Comparison of ENCODE assay signal across 16 cellular contexts in the genomic region with DNA sequence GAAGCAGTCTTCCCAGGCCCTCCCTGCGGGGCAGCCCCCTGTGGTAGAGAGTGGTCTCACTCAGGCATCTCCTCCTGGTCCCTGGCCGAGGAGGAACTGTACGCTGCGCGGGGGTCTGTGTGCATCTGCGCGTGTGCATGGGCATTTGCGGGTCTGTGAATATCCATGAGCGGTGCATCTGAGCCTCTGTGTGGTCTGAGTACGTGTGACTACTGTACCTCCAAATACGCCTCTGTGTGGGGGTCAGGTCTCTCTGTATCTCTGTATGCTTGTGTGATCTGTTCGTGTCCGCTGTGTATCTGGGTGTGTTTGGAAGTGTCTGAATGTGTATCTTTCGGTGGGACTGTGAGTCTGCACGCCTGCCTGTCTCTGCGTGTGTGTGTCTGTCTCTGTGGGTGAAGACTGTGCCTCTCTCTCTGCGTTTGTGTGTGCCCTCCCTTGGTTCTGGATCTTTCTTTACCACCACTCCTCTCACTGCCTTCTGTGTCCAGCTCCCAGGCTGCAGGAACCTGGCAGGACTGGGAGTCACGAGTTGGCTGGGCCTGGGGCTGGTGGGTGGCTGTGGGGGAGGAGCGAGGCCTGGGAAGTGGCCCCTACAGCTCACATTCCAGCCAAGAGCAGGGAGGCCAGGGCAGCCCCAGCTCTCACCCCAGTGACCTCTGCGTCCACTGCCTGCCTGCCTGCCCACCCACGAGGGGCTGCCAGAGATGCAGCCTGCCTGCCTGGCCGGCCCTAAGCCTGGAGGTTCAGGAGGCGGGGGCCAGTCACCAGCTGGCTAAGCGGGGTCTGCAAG. TPM values are rescaled to one million over a fixed set of nuclear protein-coding genes. Genes with fewer than 3 reads are reported as not detected.
DNase-seq lines count a peak whose midpoint lies in the region; ATAC-seq lines count a peak whose summit lies in the region.
"Had no signal": no experiment of that assay in that cellular context is flagged by ENCODE, and none has a peak within 500 bp of the region (broad histone marks: within the 10 kb centered on the region; RNA-seq: fewer than 3 reads in every experiment).

No MANE protein-coding gene starts in this region.

- peak overlapping the region; percentile 89 for H4K8ac ChIP-seq in mesenchymal stem cell (ENCODE audit: low read length)

- H2BK12ac ChIP-seq in mesenchymal stem cell (ENCODE audit: low read length in 2 of 2) = peak overlapping the region; percentile 42 to 49

- H3K27me3 Mint-ChIP-seq in activated naive CD4-positive, alpha-beta T cell treated with anti-CD3 and anti-CD28 coated beads, Interleukin-2, amount 50 U/mL, for 24 hours = no peaks in the 10 kb centered on the region
- peaks cover 10% of the 10 kb centered on the region for H3K27me3 Mint-ChIP-seq in activated naive CD4-positive, alpha-beta T cell treated with anti-CD3 and anti-CD28 coated beads for 36 hours (ENCODE audit: low read depth)
- H3K27me3 Mint-ChIP-seq in activated T-helper 17 cell treated with anti-CD3 and anti-CD28 coated beads, Interleukin-2, amount 50 U/mL, for 72 hours = peaks cover 4% of the 10 kb centered on the region
- H3K27me3 Mint-ChIP-seq in stimulated activated naive B cell treated with anti-CD40 and anti-IgM and Interleukin-4, amounts not matched to agents 10 μg/mL and 1 μg/mL and 100 μg/mL, for 72 hours = peaks cover 17 to 26% of the 10 kb centered on the region in 2 donors

- no peaks in the 10 kb centered on the region for H3K4me1 Mint-ChIP-seq in activated naive CD4-positive, alpha-beta T cell treated with anti-CD3 and anti-CD28 coated beads, Interleukin-2, amount 50 U/mL, for 24 hours
- no peaks in the 10 kb centered on the region for H3K4me1 Mint-ChIP-seq in activated naive CD4-positive, alpha-beta T cell treated with anti-CD3 and anti-CD28 coated beads for 36 hours (ENCODE audit: low read depth)
- peaks cover 4% of the 10 kb centered on the region for H3K4me1 Mint-ChIP-seq in activated T-helper 17 cell treated with anti-CD3 and anti-CD28 coated beads, Interleukin-2, amount 50 U/mL, for 72 hours
- peaks cover 2 to 5% of the 10 kb centered on the region in 2 donors for H3K4me1 Mint-ChIP-seq in stimulated activated naive B cell treated with anti-CD40 and anti-IgM and Interleukin-4, amounts not matched to agents 10 μg/mL and 1 μg/mL and 100 μg/mL, for 72 hours
- H3K4me1 Mint-ChIP-seq: activated CD4-positive, alpha-beta T cell treated with anti-CD3 and anti-CD28 coated beads, Interleukin-2, amount 10 ng/mL, durations not matched to agents 7 days and 5 days had no signal

- no peak overlapping the region for H2BK120ac ChIP-seq in mesenchymal stem cell (ENCODE audit: low read depth, low read length)

- no peak overlapping the region for H2AK5ac ChIP-seq in mesenchymal stem cell (ENCODE audit: low read length, severe bottlenecking)

- no peak overlapping the region for H3K14ac ChIP-seq in mesenchymal stem cell (ENCODE audit: low read length in 2 of 2)

- no peak for ATAC-seq in activated T-helper 17 cell treated with anti-CD3 and anti-CD28 coated beads, Interleukin-2, amount 50 U/mL, for 72 hours (replicated peaks)
- no peak for ATAC-seq in stimulated activated naive B cell treated with anti-CD40 and anti-IgM and Interleukin-4, amounts not matched to agents 10 μg/mL and 1 μg/mL and 100 μg/mL, for 72 hours (replicated peaks)
- ATAC-seq in HG03135 (IDR thresholded peaks at IDR 0.05; ENCODE audit: unreplicated experiment) (no peak), HG03571 (IDR thresholded peaks at IDR 0.05; ENCODE audit: unreplicated experiment) (no peak)

- H3K36me3 ChIP-seq in mesenchymal stem cell (ENCODE audit: control insufficient read depth in 1 of 2, insufficient read depth in 2 of 2, low read depth in 1 of 2, low read length in 2 of 2) = peaks cover 0 to 7% of the 10 kb centered on the region in 2 experiments
- H3K36me3 ChIP-seq: left lung had no signal

- no peak overlapping the region for H3K4me2 ChIP-seq in mesenchymal stem cell (ENCODE audit: low read length, poor library complexity, severe bottlenecking)

- no peak overlapping the region for H2AFZ ChIP-seq in mesenchymal stem cell (ENCODE audit: low read depth, low read length)

- intact Hi-C loops in activated naive CD4-positive, alpha-beta T cell treated with anti-CD3 and anti-CD28 coated beads for 36 hours (cut with micrococcal nuclease) = no loop called here

- CTCF ChIA-PET in activated naive CD4-positive, alpha-beta T cell treated with anti-CD3 and anti-CD28 coated beads for 36 hours (lab: Charles Lee) = interaction anchor here (0.8 to 1.4 kb wide), 2 partner anchors 14 to 132 kb away, joined by 3 to 4 read pairs; no protein-coding TSS in a partner anchor

- DNase-seq in activated naive CD4-positive, alpha-beta T cell treated with anti-CD3 and anti-CD28 coated beads for 36 hours = no peak
- DNase-seq in mesenchymal stem cell (no peak), MV-4-11 (lab: John Stamatoyannopoulos, UW) (no peak)
- DNase-seq in stimulated activated naive B cell treated with anti-CD40 and anti-IgM and Interleukin-4, amounts not matched to agents 10 μg/mL and 1 μg/mL and 100 μg/mL, for 72 hours = no peak
- DNase-seq: activated CD4-positive, alpha-beta T cell treated with anti-CD3 and anti-CD28 coated beads, Interleukin-2, amount 10 ng/mL, durations not matched to agents 7 days and 5 days; activated gamma-delta T cell treated with Interleukin-2 at 50 U/mL for 16 hours; central memory CD4-positive, alpha-beta T cell; NCI-H226; stimulated activated CD4-positive, alpha-beta T cell treated with anti-CD3 and anti-CD28 coated beads, Interleukin-1b, Interleukin-23, amount 100 ng/mL, for 48 hours had no signal

- H3K79me1 ChIP-seq in mesenchymal stem cell (replicated peaks; ENCODE audit: low read length, poor library complexity, severe bottlenecking) = peaks cover 4% of the 10 kb centered on the region

- H3K9me3 ChIP-seq in mesenchymal stem cell (ENCODE audit: control insufficient read depth, low read length) = no peaks in the 10 kb centered on the region
- H3K9me3 ChIP-seq: left lung had no signal

- no peak overlapping the region for H3K4me3 ChIP-seq in mesenchymal stem cell (ENCODE audit: insufficient read depth in 1 of 2, low read depth in 1 of 2, low read length in 2 of 2)

- no peak overlapping the region for H3K27ac Mint-ChIP-seq in activated naive CD4-positive, alpha-beta T cell treated with anti-CD3 and anti-CD28 coated beads, Interleukin-2, amount 50 U/mL, for 24 hours
- no peak overlapping the region for H3K27ac Mint-ChIP-seq in activated naive CD4-positive, alpha-beta T cell treated with anti-CD3 and anti-CD28 coated beads for 36 hours
- H3K27ac Mint-ChIP-seq in activated T-helper 17 cell treated with anti-CD3 and anti-CD28 coated beads, Interleukin-2, amount 50 U/mL, for 72 hours = no peak overlapping the region
- no peak overlapping the region for H3K27ac Mint-ChIP-seq in stimulated activated naive B cell treated with anti-CD40 and anti-IgM and Interleukin-4, amounts not matched to agents 10 μg/mL and 1 μg/mL and 100 μg/mL, for 72 hours
- H3K27ac Mint-ChIP-seq: activated CD4-positive, alpha-beta T cell treated with anti-CD3 and anti-CD28 coated beads, Interleukin-2, amount 10 ng/mL, durations not matched to agents 7 days and 5 days had no signal

- peak overlapping the region; percentile 47 to 71 for H3K18ac ChIP-seq in mesenchymal stem cell (ENCODE audit: low read depth in 1 of 2, low read length in 2 of 2)

- no peak overlapping the region for H3K27ac ChIP-seq in mesenchymal stem cell (ENCODE audit: low read length, poor library complexity, severe bottlenecking)
- H3K27ac ChIP-seq: HL-60, left lung had no signal

- H4K91ac ChIP-seq in mesenchymal stem cell (ENCODE audit: low read length) = peak overlapping the region; percentile 74

- peak overlapping the region; percentile 70 for H2BK15ac ChIP-seq in mesenchymal stem cell (ENCODE audit: low read depth, poor library complexity, severe bottlenecking)

- H3K4ac ChIP-seq in mesenchymal stem cell (ENCODE audit: low read depth in 1 of 2, low read length in 2 of 2) = peak overlapping the region; percentile 3 to 64

- peak overlapping the region; percentile 43 for H3K4me3 Mint-ChIP-seq in activated naive CD4-positive, alpha-beta T cell treated with anti-CD3 and anti-CD28 coated beads, Interleukin-2, amount 50 U/mL, for 24 hours
- no peak overlapping the region for H3K4me3 Mint-ChIP-seq in activated naive CD4-positive, alpha-beta T cell treated with anti-CD3 and anti-CD28 coated beads for 36 hours
- peak overlapping the region; percentile 38 for H3K4me3 Mint-ChIP-seq in activated T-helper 17 cell treated with anti-CD3 and anti-CD28 coated beads, Interleukin-2, amount 50 U/mL, for 72 hours
- H3K4me3 Mint-ChIP-seq in stimulated activated naive B cell treated with anti-CD40 and anti-IgM and Interleukin-4, amounts not matched to agents 10 μg/mL and 1 μg/mL and 100 μg/mL, for 72 hours = peak overlapping the region; percentile 26 to 40

- H3K4me1 ChIP-seq in mesenchymal stem cell (ENCODE audit: control insufficient read depth, insufficient read depth, low read depth, low read length) = peaks cover 41% of the 10 kb centered on the region

- no peaks in the 10 kb centered on the region for H3K9me3 Mint-ChIP-seq in activated naive CD4-positive, alpha-beta T cell treated with anti-CD3 and anti-CD28 coated beads, Interleukin-2, amount 50 U/mL, for 24 hours
- no peaks in the 10 kb centered on the region for H3K9me3 Mint-ChIP-seq in activated naive CD4-positive, alpha-beta T cell treated with anti-CD3 and anti-CD28 coated beads for 36 hours
- H3K9me3 Mint-ChIP-seq in activated T-helper 17 cell treated with anti-CD3 and anti-CD28 coated beads, Interleukin-2, amount 50 U/mL, for 72 hours = no peaks in the 10 kb centered on the region
- H3K9me3 Mint-ChIP-seq in stimulated activated naive B cell treated with anti-CD40 and anti-IgM and Interleukin-4, amounts not matched to agents 10 μg/mL and 1 μg/mL and 100 μg/mL, for 72 hours = no peaks in the 10 kb centered on the region
- H3K9me3 Mint-ChIP-seq: activated CD4-positive, alpha-beta T cell treated with anti-CD3 and anti-CD28 coated beads, Interleukin-2, amount 10 ng/mL, durations not matched to agents 7 days and 5 days had no signal

- no peak overlapping the region for H3K9ac ChIP-seq in mesenchymal stem cell (ENCODE audit: low read length)

- no peaks in the 10 kb centered on the region for H3K36me3 Mint-ChIP-seq in activated naive CD4-positive, alpha-beta T cell treated with anti-CD3 and anti-CD28 coated beads, Interleukin-2, amount 50 U/mL, for 24 hours
- H3K36me3 Mint-ChIP-seq in activated naive CD4-positive, alpha-beta T cell treated with anti-CD3 and anti-CD28 coated beads for 36 hours (ENCODE audit: low read depth) = no peaks in the 10 kb centered on the region
- no peaks in the 10 kb centered on the region for H3K36me3 Mint-ChIP-seq in activated T-helper 17 cell treated with anti-CD3 and anti-CD28 coated beads, Interleukin-2, amount 50 U/mL, for 72 hours (ENCODE audit: low read depth)
- H3K36me3 Mint-ChIP-seq in stimulated activated naive B cell treated with anti-CD40 and anti-IgM and Interleukin-4, amounts not matched to agents 10 μg/mL and 1 μg/mL and 100 μg/mL, for 72 hours = no peaks in the 10 kb centered on the region

- 63% methylated on average over 22 of the region's 24 CpGs for WGBS in mesenchymal stem cell

- H3K27me3 ChIP-seq in mesenchymal stem cell (ENCODE audit: control insufficient read depth in 1 of 2, insufficient read depth in 1 of 2, low read length in 2 of 2) = no peaks in the 10 kb centered on the region

- H2BK5ac ChIP-seq in mesenchymal stem cell (ENCODE audit: low read depth, low read length, poor library complexity, severe bottlenecking) = no peak overlapping the region

- H3K23ac ChIP-seq in mesenchymal stem cell (ENCODE audit: low read length in 2 of 2) = no peak overlapping the region

RNA-seq across cellular contexts. Expression of a gene that starts 1.1 kb away (rescaled TPM):
- under 1 TPM in 1 of 2 experiments, not detected in 1; 0.10 TPM for total RNA-seq in activated naive CD4-positive, alpha-beta T cell treated with anti-CD3 and anti-CD28 coated beads for 36 hours
- total RNA-seq in activated T-helper 17 cell treated with anti-CD3 and anti-CD28 coated beads, Interleukin-2, amount 50 U/mL, for 72 hours = under 1 TPM; 0.40 to 0.48 TPM
- 6.4 TPM for polyA plus RNA-seq in mesenchymal stem cell (2013, experiment 1 of 2)
- polyA plus RNA-seq in mesenchymal stem cell (2013, experiment 2 of 2) = 6.8 TPM

RNA-seq across cellular contexts. Expression of a gene that starts 33.4 kb away (rescaled TPM):
- total RNA-seq in activated naive CD4-positive, alpha-beta T cell treated with anti-CD3 and anti-CD28 coated beads for 36 hours = 1 to 10 TPM; 4.5 to 6.8 TPM
- total RNA-seq in activated T-helper 17 cell treated with anti-CD3 and anti-CD28 coated beads, Interleukin-2, amount 50 U/mL, for 72 hours = 1 to 10 TPM in 1 of 2 donors, under 1 TPM in 1; 0.79 to 3.2 TPM
- polyA plus RNA-seq in mesenchymal stem cell (2013, experiment 1 of 2) = 0.41 TPM
- polyA plus RNA-seq in mesenchymal stem cell (2013, experiment 2 of 2) = 0.52 TPM
- total RNA-seq: M059J had no signal

RNA-seq across cellular contexts. Expression of a gene that starts 46.2 kb away (rescaled TPM):
- total RNA-seq in activated naive CD4-positive, alpha-beta T cell treated with anti-CD3 and anti-CD28 coated beads for 36 hours = 10 to 100 TPM; 64.8 to 65.4 TPM
- total RNA-seq in activated T-helper 17 cell treated with anti-CD3 and anti-CD28 coated beads, Interleukin-2, amount 50 U/mL, for 72 hours = 10 to 100 TPM; 27.4 to 44.3 TPM
- polyA plus RNA-seq in mesenchymal stem cell (2013, experiment 1 of 2) = 35.8 TPM
- polyA plus RNA-seq in mesenchymal stem cell (2013, experiment 2 of 2) = 30.3 TPM
